ENCODE assay signal across 13 cellular contexts in genomic region chr3:194273396-194274310, GRCh38.
DNase-seq lines count a peak whose midpoint lies in the region; ATAC-seq and TF ChIP-seq lines count a peak whose summit lies in the region.
"Had no signal": no experiment of that assay in that cellular context is flagged by ENCODE, and none has a peak within 500 bp of the region (broad histone marks: within the 10 kb centered on the region; RNA-seq: fewer than 3 reads in every experiment).

No MANE protein-coding gene starts in this region.

- H3K27ac ChIP-seq in testis = no peak overlapping the region
- H3K27ac ChIP-seq: C4-2B had no signal

- H3K36me3 Mint-ChIP-seq in brain (no peaks in the 10 kb centered on the region), mesothelial cell of epicardium (no peaks in the 10 kb centered on the region)

- H3K27me3 Mint-ChIP-seq in brain (peaks cover 5% of the 10 kb centered on the region), mesothelial cell of epicardium (ENCODE audit: low read depth) (no peaks in the 10 kb centered on the region)
- H3K27me3 Mint-ChIP-seq: central memory CD8-positive, alpha-beta T cell had no signal

- no peaks in the 10 kb centered on the region for H3K36me3 ChIP-seq in testis (ENCODE audit: low read depth, missing control alignments)
- H3K36me3 ChIP-seq: MG63 had no signal

- peak overlapping the region in 1 of 5 experiments; percentile 28 for H3K4me3 Mint-ChIP-seq in brain
- H3K4me3 Mint-ChIP-seq in mesothelial cell of epicardium = no peak overlapping the region
- H3K4me3 Mint-ChIP-seq: central memory CD8-positive, alpha-beta T cell had no signal

- no peak for TF ChIP-seq POLR2A in testis (IDR thresholded peaks at IDR 0.05)

- H3K4me3 ChIP-seq in testis = no peak overlapping the region
- H3K4me3 ChIP-seq: MG63 had no signal

- H3K4me1 ChIP-seq in testis = peaks cover 60% of the 10 kb centered on the region

- H3K27ac Mint-ChIP-seq in brain = peak overlapping the region in 3 of 5 experiments; percentile 61 to 83 (median 82)
- H3K27ac Mint-ChIP-seq in mesothelial cell of epicardium = peak overlapping the region; percentile 78

- peaks cover 0 to 11% (median 0%) of the 10 kb centered on the region in 5 experiments for H3K9me3 Mint-ChIP-seq in brain
- H3K9me3 Mint-ChIP-seq in mesothelial cell of epicardium = no peaks in the 10 kb centered on the region
- H3K9me3 Mint-ChIP-seq: central memory CD8-positive, alpha-beta T cell had no signal

- H3K9me3 ChIP-seq in testis = no peaks in the 10 kb centered on the region
- H3K9me3 ChIP-seq: MG63 had no signal

- H3K4me1 Mint-ChIP-seq in brain (peaks cover 68% of the 10 kb centered on the region), mesothelial cell of epicardium (peaks cover 73% of the 10 kb centered on the region)

- ATAC-seq in GM19324 (IDR thresholded peaks at IDR 0.05; ENCODE audit: low FRiP score, unreplicated experiment) = no peak

- 78 to 87% methylated on average over 10 to 18 of the region's 19 CpGs for WGBS in testis, 2 donors

- TF ChIP-seq CTCF in brain (conservative IDR thresholded peaks at IDR 0.05) (no peak), mesothelial cell of epicardium (IDR thresholded peaks at IDR 0.05; ENCODE audit: unreplicated experiment) (no peak), testis (IDR thresholded peaks at IDR 0.05) (no peak)

- intact Hi-C loops in testis (cut with DNase I; ENCODE audit: low total_unique reads) = loop anchor here (5.0 to 10.0 kb wide), 2 partner anchors 136 to 269 kb away; partner anchors contain the start of gene HES1

- H3K27me3 ChIP-seq in testis = no peaks in the 10 kb centered on the region
- H3K27me3 ChIP-seq: MG63 had no signal

- peak; percentile 54 for DNase-seq in activated effector memory CD4-positive, alpha-beta T cell treated with anti-CD3 and anti-CD28 coated beads, Interleukin-2, amount 50 U/mL, for 16 hours
- DNase-seq in activated effector memory CD4-positive, alpha-beta T cell treated with Interleukin-2 at 50 U/mL for 16 hours = no peak
- DNase-seq in mesothelial cell of epicardium (ENCODE audit: low spot score in 2 of 2, unreplicated experiment in 2 of 2) (peak in 1 of 2 experiments; percentile 9), testis (peak; percentile 12), kidney tubule cell (ENCODE audit: low spot score) (no peak), DMS 273 (lab: John Stamatoyannopoulos, UW; ENCODE audit: unreplicated experiment) (no peak)
- DNase-seq: MG63, NCI-H510A treated with DMSO at 0.1 percent for 48 hours, occipital lobe had no signal

Comparison
In these comparisons a context has a peak if more than half of its experiments do, and no peak if none do; other contexts are left out.
1. DNase-seq: peak in activated effector memory CD4-positive, alpha-beta T cell treated with anti-CD3 and anti-CD28 coated beads, Interleukin-2, amount 50 U/mL, for 16 hours (single experiment) and testis (single experiment); none in activated effector memory CD4-positive, alpha-beta T cell treated with Interleukin-2 at 50 U/mL for 16 hours (single experiment), kidney tubule cell (single experiment) and DMS 273 (single experiment).